Comparison of ENCODE assay signal across 1 cellular context in genomic region chr20:59153832-59154231, GRCh38.
TF ChIP-seq lines count a peak whose summit lies in the region.

No MANE protein-coding gene starts in this region.

TF ChIP-seq in HepG2, 621 proteins besides CTCF, POLR2A, EP300 and RAD21 (continued from another document):
- TF ChIP-seq ZBTB40 (IDR thresholded peaks at IDR 0.05): no peak
- TF ChIP-seq ZBTB40 (CRISPR knock-in tag; IDR thresholded peaks at IDR 0.05): no peak
- no peak for TF ChIP-seq ETV6 (CRISPR knock-in tag; conservative IDR thresholded peaks at IDR 0.05)
- no peak for TF ChIP-seq TCF12 (IDR thresholded peaks at IDR 0.05)
- TF ChIP-seq TCF12 (CRISPR knock-in tag; IDR thresholded peaks at IDR 0.05): no peak
- no peak for TF ChIP-seq ZNF782 (CRISPR knock-in tag; IDR thresholded peaks at IDR 0.05; ENCODE audit: borderline replicate concordance)
- no peak for TF ChIP-seq ARID4A (CRISPR knock-in tag; IDR thresholded peaks at IDR 0.05; ENCODE audit: borderline replicate concordance)
- no peak for TF ChIP-seq PAX8 (CRISPR knock-in tag; IDR thresholded peaks at IDR 0.05; ENCODE audit: borderline replicate concordance)
- no peak for TF ChIP-seq PLSCR1 (CRISPR knock-in tag; IDR thresholded peaks at IDR 0.05; ENCODE audit: borderline replicate concordance)
- no peak for TF ChIP-seq RORA (CRISPR knock-in tag; IDR thresholded peaks at IDR 0.05)
- no peak for TF ChIP-seq RAD51 (IDR thresholded peaks at IDR 0.05; ENCODE audit: borderline replicate concordance)
- no peak for TF ChIP-seq ZNF670 (CRISPR knock-in tag; IDR thresholded peaks at IDR 0.05; ENCODE audit: borderline replicate concordance)
- TF ChIP-seq ZNF737 (CRISPR knock-in tag; IDR thresholded peaks at IDR 0.05; ENCODE audit: borderline replicate concordance): no peak
- TF ChIP-seq MBNL3 (CRISPR knock-in tag; conservative IDR thresholded peaks at IDR 0.05): no peak
- TF ChIP-seq RARG (CRISPR knock-in tag; IDR thresholded peaks at IDR 0.05; ENCODE audit: low read depth): no peak
TF ChIP-seq in HepG2: peak in this region for 0.
